Comparison of ENCODE assay signal across 24 cellular contexts in the genomic region with DNA sequence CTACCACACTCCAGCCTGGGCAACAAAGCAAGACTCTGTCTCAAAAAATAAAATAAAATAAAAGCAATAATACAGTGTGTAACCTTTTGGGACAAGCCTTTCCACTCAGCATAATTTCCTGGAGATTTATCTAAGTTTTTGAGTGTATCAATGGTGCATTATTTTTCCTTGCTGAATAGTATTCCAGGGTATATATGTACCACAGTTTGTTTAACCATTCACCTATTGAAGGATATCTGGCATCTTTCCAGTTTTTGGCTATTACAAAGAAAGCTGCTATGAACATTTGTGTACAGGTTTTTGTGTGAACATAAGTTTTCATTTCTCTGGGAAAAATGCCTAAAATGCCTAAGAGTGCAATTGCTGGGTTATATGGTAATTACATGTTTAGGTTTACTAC. TPM values are rescaled to one million over a fixed set of nuclear protein-coding genes. Genes with fewer than 3 reads are reported as not detected.
"Had no signal": no experiment of that assay in that cellular context is flagged by ENCODE, and none has a peak within 500 bp of the region (broad histone marks: within the 10 kb centered on the region; RNA-seq: fewer than 3 reads in every experiment).

No MANE protein-coding gene starts in this region.

- H3K4me1 ChIP-seq: pancreas, prostate gland, upper lobe of left lung, vagina had no signal

- DNase-seq: naive thymus-derived CD8-positive, alpha-beta T cell; nephron progenitor cell; nucleus accumbens; pancreas; right lobe of liver; sigmoid colon; small intestine; stimulated activated CD4-positive, alpha-beta T cell treated with anti-CD3 and anti-CD28 coated beads, Interleukin-15, amount 100 ng/mL, for 24 hours; stimulated activated CD4-positive, alpha-beta T cell treated with anti-CD3 and anti-CD28 coated beads, Interleukin-2, amount 100 ng/mL, for 24 hours; stimulated activated CD4-positive, alpha-beta T cell treated with anti-CD3 and anti-CD28 coated beads, Interleukin-2, amount 100 ng/mL, for 48 hours; stimulated activated CD4-positive, alpha-beta T cell treated with anti-CD3 and anti-CD28 coated beads, Interleukin-4, amount 100 ng/mL, for 24 hours; stimulated activated naive B cell treated with anti-CD40 and anti-IgM and Interleukin-4, amounts not matched to agents 10 μg/mL and 1 μg/mL and 100 μg/mL, for 72 hours; stimulated activated naive CD4-positive, alpha-beta T cell treated with Interleukin-2 at 50 U/mL for 16 hours; stomach; thyroid gland; trophoblast cell; upper lobe of left lung had no signal

- ATAC-seq: naive thymus-derived CD8-positive, alpha-beta T cell; natural killer cell treated with Interleukin-12 subunit alpha and Interleukin-12 subunit beta and Interleukin-15 and Interleukin-18, amount 100 ng/mL, for 72 hours; pancreas; right lobe of liver; stimulated activated effector memory CD8-positive, alpha-beta T cell treated with anti-CD3 and anti-CD28 coated beads, Interleukin-12 subunit alpha, Interleukin-12 subunit beta, amount 100 ng/mL, for 72 hours; stimulated activated naive B cell treated with anti-CD40 and anti-IgM and Interleukin-4, amounts not matched to agents 10 μg/mL and 1 μg/mL and 100 μg/mL, for 72 hours had no signal

- H3K36me3 ChIP-seq: neutrophil, pancreas, prostate gland, right lobe of liver, sigmoid colon, stomach, thoracic aorta, thyroid gland, tibial nerve, upper lobe of left lung, vagina had no signal

- H3K4me3 ChIP-seq: pancreas, prostate gland, right lobe of liver, sigmoid colon, stomach, thoracic aorta, thyroid gland, tibial nerve, upper lobe of left lung, vagina had no signal

- H3K9me3 ChIP-seq: neutrophil, pancreas, prostate gland, right lobe of liver, sigmoid colon, stomach, thoracic aorta, thyroid gland, tibial nerve, vagina had no signal

- H3K27ac ChIP-seq: neutrophil, pancreas, prostate gland, right lobe of liver, sigmoid colon, stomach, thoracic aorta, thyroid gland, tibial nerve, upper lobe of left lung, vagina had no signal

- H3K27me3 ChIP-seq: neutrophil, pancreas, right lobe of liver, sigmoid colon, thyroid gland, tibial nerve, upper lobe of left lung, vagina had no signal

RNA-seq across cellular contexts. Expression of a gene that starts 59.9 kb away (rescaled TPM):
- total RNA-seq: natural killer cell treated with Interleukin-12 subunit alpha and Interleukin-12 subunit beta and Interleukin-15 and Interleukin-18, amount 100 ng/mL, for 72 hours had no signal
